In the genomic region with DNA sequence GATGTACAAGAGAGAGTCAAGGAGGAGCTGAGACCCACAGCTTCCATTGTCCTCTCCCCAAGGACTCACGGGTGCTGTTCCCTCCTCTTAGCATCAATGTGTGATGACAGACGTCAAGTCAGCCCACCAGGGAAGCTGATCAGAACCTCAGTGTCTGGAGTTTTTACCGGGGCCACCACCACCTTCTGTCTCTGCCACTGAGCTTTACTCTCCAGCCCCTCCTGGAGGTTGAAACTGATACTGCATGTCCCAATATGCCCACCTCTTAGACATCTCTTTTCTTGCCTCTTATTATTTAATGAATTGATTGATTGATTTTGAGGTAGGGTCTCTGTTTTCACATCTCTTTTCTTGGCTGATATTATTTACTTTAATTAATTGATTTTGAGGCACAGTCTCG, we compare ENCODE assay signal across 8 cellular contexts. TPM values are rescaled to one million over a fixed set of nuclear protein-coding genes. Genes with fewer than 3 reads are reported as not detected.
DNase-seq lines count a peak whose midpoint lies in the region; ATAC-seq and TF ChIP-seq lines count a peak whose summit lies in the region.

No MANE protein-coding gene starts in this region.

- no peak overlapping the region for H3K27ac ChIP-seq in C4-2B

- H3K9me3 Mint-ChIP-seq in chondrocyte (ENCODE audit: low read depth), result no peaks in the 10 kb centered on the region

- no peak overlapping the region for H3K4me3 Mint-ChIP-seq in chondrocyte (ENCODE audit: unreplicated experiment)

- no peaks in the 10 kb centered on the region for H3K27me3 Mint-ChIP-seq in chondrocyte (ENCODE audit: low read depth)

- no peak overlapping the region for H3K27ac Mint-ChIP-seq in chondrocyte (ENCODE audit: unreplicated experiment)

- ATAC-seq in GM21447 (IDR thresholded peaks at IDR 0.05; ENCODE audit: unreplicated experiment), result peak; percentile 56
- peak; percentile 81 for ATAC-seq in stimulated activated naive CD8-positive, alpha-beta T cell treated with anti-CD3 and anti-CD28 coated beads, Interleukin-15, Interleukin-2, amounts not matched to agents 100 U/mL and 50 U/mL, for 24 hours
- no peak for ATAC-seq in GM21723 (IDR thresholded peaks at IDR 0.05; ENCODE audit: unreplicated experiment)

- peaks cover 8% of the 10 kb centered on the region for H3K4me1 Mint-ChIP-seq in chondrocyte (ENCODE audit: low read depth)

- TF ChIP-seq CTCF in C4-2B (conservative IDR thresholded peaks at IDR 0.05) (peak; percentile 32), chondrocyte (IDR thresholded peaks at IDR 0.05) (peak; percentile 85)

- no peaks in the 10 kb centered on the region for H3K36me3 Mint-ChIP-seq in chondrocyte (ENCODE audit: low read depth)

- peak; percentile 54 for DNase-seq in NCI-H2107 treated with DMSO at 0.1 percent for 48 hours (lab: John Stamatoyannopoulos, UW; ENCODE audit: unreplicated experiment)
- DNase-seq in activated CD4-positive, CD25-positive, alpha-beta regulatory T cell treated with anti-CD3 and anti-CD28 coated beads, Interleukin-2, amount 50 U/mL, for 16 hours (ENCODE audit: low read depth, low spot score), result peak; percentile 40
- no peak for DNase-seq in chondrocyte (ENCODE audit: low spot score)
- DNase-seq in mesenteric fat pad (ENCODE audit: low spot score), result peak; percentile 35
- DNase-seq in stimulated activated naive CD8-positive, alpha-beta T cell treated with anti-CD3 and anti-CD28 coated beads, Interleukin-15, Interleukin-2, amounts not matched to agents 100 U/mL and 50 U/mL, for 24 hours, result peak; percentile 87

RNA-seq across cellular contexts. Expression of a gene that starts 10.3 kb away (rescaled TPM):
- total RNA-seq in chondrocyte, result 33.2 to 38.0 TPM (median 34.3 TPM) in 3 replicates
- total RNA-seq in mesenteric fat pad, result 31.4 TPM

RNA-seq across cellular contexts. Expression of a gene that starts 33.7 kb away (rescaled TPM):
- total RNA-seq in chondrocyte, result 0.30 to 0.99 TPM in 2 of 3 replicates, not detected in the other
- total RNA-seq in mesenteric fat pad, result not detected

RNA-seq across cellular contexts. Expression of a gene that starts 44.1 kb away (rescaled TPM):
- total RNA-seq in chondrocyte (not detected in 3 replicates), mesenteric fat pad (2.5 TPM)
